Comparison of ENCODE assay signal across 8 cellular contexts in the genomic region with DNA sequence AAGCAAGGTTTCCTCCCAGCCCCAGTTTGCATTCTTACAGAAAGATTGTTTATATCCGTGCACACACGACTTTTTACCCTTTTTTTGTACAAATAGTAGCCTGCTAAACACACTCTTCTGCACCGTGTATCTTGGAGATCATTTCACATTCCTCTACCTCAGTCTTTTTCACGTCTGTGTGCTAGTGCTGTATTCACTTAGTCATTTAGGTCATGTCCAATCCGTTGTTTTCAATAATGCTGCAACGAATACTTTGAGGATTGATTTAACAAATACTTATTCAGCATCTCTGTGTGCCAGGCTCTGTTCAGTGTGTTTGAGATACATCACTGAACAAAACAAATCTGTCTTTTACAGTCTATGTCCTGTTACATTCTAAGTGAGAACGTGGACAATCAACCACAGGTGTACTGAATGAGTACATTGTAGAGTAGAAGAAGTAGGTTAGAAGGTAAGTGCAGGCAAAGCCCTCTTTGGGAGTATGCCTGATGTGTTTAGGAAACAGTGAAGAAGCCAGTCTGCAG. TPM values are rescaled to one million over a fixed set of nuclear protein-coding genes. Genes with fewer than 3 reads are reported as not detected.
DNase-seq lines count a peak whose midpoint lies in the region; ATAC-seq, FAIRE-seq and TF ChIP-seq lines count a peak whose summit lies in the region.

No MANE protein-coding gene starts in this region.

- TF ChIP-seq CTCF in heart left ventricle (IDR thresholded peaks at IDR 0.05): no peak
- no peak for TF ChIP-seq CTCF in K562 (IDR thresholded peaks at IDR 0.05 in 2 of 3, conservative IDR thresholded peaks at IDR 0.05 in 1 of 3; ENCODE audit: insufficient read depth in 2 of 3, low read depth in 1 of 3, low read length in 3 of 3)
- TF ChIP-seq CTCF in uterus (IDR thresholded peaks at IDR 0.05): no peak

- H3K27ac ChIP-seq in heart left ventricle (peak overlapping the region in 9 of 12 donors; percentile 77 to 89 (median 84)), K562 (ENCODE audit: extremely low read depth, low read depth, low read length) (no peak overlapping the region), uterus (peak overlapping the region; percentile 82 to 85)

- H3K27me3 ChIP-seq in heart left ventricle (no peaks in the 10 kb centered on the region), K562 (ENCODE audit: control insufficient read depth in 2 of 2, insufficient read depth in 2 of 2, low read length in 2 of 2) (no peaks in the 10 kb centered on the region), uterus (no peaks in the 10 kb centered on the region)

- intact Hi-C loops in heart left ventricle (cut with DNase I): loop anchor here in 6 of 10 donors (2.0 to 10.0 kb wide), 7 partner anchors 43 to 146 kb away; a partner anchor contains a TSS
- intact Hi-C loops in cardiac septum (cut with DNase I): loop anchor here (5.0 kb wide), 2 partner anchors 63 to 228 kb away; a partner anchor contains a TSS
- intact Hi-C loops in K562 (cut with micrococcal nuclease): no loop called here
- intact Hi-C loops in uterus (cut with DNase I; ENCODE audit: low total_unique reads): no loop called here

- H3K36me3 Mint-ChIP-seq in memory B cell: peaks cover 4% of the 10 kb centered on the region

- H3K36me3 ChIP-seq in heart left ventricle: peaks cover 0 to 26% (median 13%) of the 10 kb centered on the region in 9 donors
- H3K36me3 ChIP-seq in K562 (ENCODE audit: control insufficient read depth, insufficient read depth, low read length): peaks cover 10% of the 10 kb centered on the region; the same call in 1 of the 3 replicates
- H3K36me3 ChIP-seq in uterus: no peaks in the 10 kb centered on the region

- no TSS peak for BruUV-seq in K562 (replicated peaks; lab: Mats Ljungman, UMichigan)

- no peak for TF ChIP-seq EP300 in K562 (IDR thresholded peaks at IDR 0.05; ENCODE audit: low read length)

- H3K4me1 ChIP-seq in heart left ventricle (peaks cover 0 to 26% (median 16%) of the 10 kb centered on the region in 12 donors), K562 (replicated peaks in 1 of 2; ENCODE audit: control insufficient read depth in 2 of 2, insufficient read depth in 2 of 2, low read length in 2 of 2) (peaks cover 6 to 23% of the 10 kb centered on the region in 2 experiments; a peak in 2 of 5 replicates), uterus (peaks cover 0 to 16% of the 10 kb centered on the region in 2 donors)

- in situ Hi-C loops in K562 (cut with MboI): no loop called here

- no peaks in the 10 kb centered on the region for H3K27me3 Mint-ChIP-seq in memory B cell

- ATAC-seq in heart left ventricle: no peak
- ATAC-seq in K562: no peak
- ATAC-seq in memory B cell (ENCODE audit: low read depth): no peak
- no peak for ATAC-seq in HG03565 (IDR thresholded peaks at IDR 0.05; ENCODE audit: unreplicated experiment)

- peak overlapping the region; percentile 91 for H2AFZ ChIP-seq in K562 (ENCODE audit: low read depth, low read length)

- peaks cover 9% of the 10 kb centered on the region; the same call in 2 of the 3 replicates for H3K79me2 ChIP-seq in K562 (ENCODE audit: control insufficient read depth, insufficient read depth, low read length)

- TF ChIP-seq RAD21 in K562 (CRISPR knock-in tag; conservative IDR thresholded peaks at IDR 0.05 in 1 of 2, IDR thresholded peaks at IDR 0.05 in 1 of 2): no peak

- peaks cover 25% of the 10 kb centered on the region for H3K4me1 Mint-ChIP-seq in memory B cell

- peak overlapping the region; percentile 65 to 98; a peak in 3 of 4 replicates for H3K9ac ChIP-seq in K562 (ENCODE audit: insufficient read depth in 1 of 2, low read depth in 2 of 2, low read length in 2 of 2)

- H3K27ac Mint-ChIP-seq in memory B cell: peak overlapping the region; percentile 82

- H3K4me3 ChIP-seq in heart left ventricle: peak overlapping the region; percentile 52 to 88 (median 76)
- H3K4me3 ChIP-seq in K562: peak overlapping the region; percentile 52
- peak overlapping the region; percentile 72 to 85 for H3K4me3 ChIP-seq in uterus

- DNase-seq in heart left ventricle (no peak), cardiac septum (ENCODE audit: low spot score) (no peak), K562 (ENCODE audit: extremely low read depth in 1 of 4, low spot score in 3 of 4) (no peak), memory B cell (ENCODE audit: low spot score in 2 of 2) (no peak), uterus (no peak), AG08396 (ENCODE audit: low spot score) (no peak), NCI-H1436 treated with DMSO at 0.1 percent for 48 hours (lab: John Stamatoyannopoulos, UW) (no peak)

- H4K20me1 ChIP-seq in K562 (replicated peaks; ENCODE audit: control insufficient read depth, insufficient read depth, low read length): 0 out of 2 replicates have a peak, but pooled peaks cover 3% of the 10 kb centered on the region

- POLR2A ChIA-PET in K562 (lab: Yijun Ruan, JAX): interaction anchor here (1.0 kb wide), 1 partner anchor 17 kb away, joined by 3 read pairs; no protein-coding TSS in a partner anchor

- CTCF ChIA-PET in K562 (lab: Yijun Ruan, JAX; ENCODE audit: low intra/inter-chr PET ratio): no interaction called here

- peak overlapping the region; percentile 87 for H3K4me2 ChIP-seq in K562 (ENCODE audit: insufficient read depth, low read length)

- FAIRE-seq in K562 (lab: Jason Lieb, UNC): no peak

- TF ChIP-seq POLR2A in heart left ventricle (IDR thresholded peaks at IDR 0.05): no peak
- no peak for TF ChIP-seq POLR2A in K562 (conservative IDR thresholded peaks at IDR 0.05)
- TF ChIP-seq POLR2A in uterus (IDR thresholded peaks at IDR 0.05): no peak

- H3K9me3 Mint-ChIP-seq in memory B cell: no peaks in the 10 kb centered on the region

- H3K9me3 ChIP-seq in heart left ventricle: no peaks in the 10 kb centered on the region
- no peaks in the 10 kb centered on the region for H3K9me3 ChIP-seq in K562 (replicated peaks; ENCODE audit: control insufficient read depth, insufficient read depth, low read depth, low read length)
- H3K9me3 ChIP-seq in uterus: no peaks in the 10 kb centered on the region

- 15 to 18% (median 17%) methylated on average over 7 of the region's 7 CpGs for WGBS in heart left ventricle, 4 donors
- 3% methylated on average over 7 of the region's 7 CpGs for WGBS in K562 (ENCODE audit: insufficient coverage, low coverage, missing lambda C conversion rate)

- no peaks in the 10 kb centered on the region for H3K9me1 ChIP-seq in K562 (ENCODE audit: control insufficient read depth, insufficient read depth, low read length)

- peak overlapping the region; percentile 98 for H3K4me3 Mint-ChIP-seq in memory B cell

RNA-seq across cellular contexts. Expression of a gene that starts 0.9 kb away (rescaled TPM):
- total RNA-seq in heart left ventricle (10 to 100 TPM in 6 of 9 donors, 1 to 10 TPM in 3; 5.4 to 17.9 (median 11.8) TPM), cardiac septum (16.3 TPM), K562 (2014; rRNA removed) (6.1 and 11.3 TPM in 2 replicates), K562 (2014; rRNA removed; fragmentation: Illumina TruSeq; extraction: Trizol) (3.2 and 3.8 TPM in 2 replicates), K562 (2015; rRNA removed; fragmentation: Illumina TruSeq; extraction: Trizol) (4.3 and 5.3 TPM in 2 replicates), K562 (2021) (12.2 and 13.1 TPM in 2 replicates), uterus (10 to 100 TPM in 2 of 4 donors, 1 to 10 TPM in 1, under 1 TPM in 1; 0.59 to 27.2 (median 9.8) TPM)
- polyA plus RNA-seq in heart left ventricle (10 to 100 TPM in 1 of 2 donors, 1 to 10 TPM in 1; 7.3 to 20.6 TPM), K562 (2011; rRNA removed) (7.9 and 8.8 TPM in 2 replicates), K562 (2014; fragmentation: Illumina TruSeq; extraction: Trizol) (6.8 and 9.4 TPM in 2 replicates), K562 (2014; fragmentation: Nextera tagmentation; extraction: Ambion mirVana) (1 to 10 TPM; 1.2 to 2.9 TPM), K562 (2014; rRNA removed) (9.7 and 13.9 TPM in 2 replicates)
- 7.0 and 13.8 TPM in 2 replicates for total RNA-seq in K562 (2011; cell fraction: chromatin; rRNA removed; ENCODE audit: low replicate concordance)
- total RNA-seq in K562 (2011; cell fraction: nucleolus; rRNA removed): 7.2 and 8.5 TPM in 2 replicates
- 12.6 and 15.4 TPM in 2 replicates for total RNA-seq in K562 (2011; cell fraction: nucleoplasm; rRNA removed)
- 8.0 and 19.6 TPM in 2 replicates for polyA plus RNA-seq in K562 (2011; cell fraction: cytosol; rRNA removed)
- polyA plus RNA-seq in K562 (2011; cell fraction: nucleus; rRNA removed): 18.0 and 36.7 TPM in 2 replicates
- polyA plus RNA-seq in K562 (2012): 7.7 and 16.3 TPM in 2 replicates
- 0.60 and 3.0 TPM in 2 replicates for polyA minus RNA-seq in K562 (2011; rRNA and poly(A)+ RNA removed)
- polyA minus RNA-seq in K562 (2011; cell fraction: cytosol; rRNA and poly(A)+ RNA removed): 4.1 and 4.4 TPM in 2 replicates
- polyA minus RNA-seq in K562 (2011; cell fraction: nucleus; rRNA and poly(A)+ RNA removed): 4.0 and 4.7 TPM in 2 replicates

RNA-seq across cellular contexts. Expression of a gene that starts 9.8 kb away (rescaled TPM):
- total RNA-seq in heart left ventricle (1 to 10 TPM in 7 of 9 donors, under 1 TPM in 2; 0.38 to 6.0 (median 2.8) TPM), cardiac septum (3.4 TPM), K562 (2014; rRNA removed) (3.9 TPM in 2 replicates), K562 (2014; rRNA removed; fragmentation: Illumina TruSeq; extraction: Trizol) (0.89 and 2.1 TPM in 2 replicates), K562 (2015; rRNA removed; fragmentation: Illumina TruSeq; extraction: Trizol) (1.3 and 1.4 TPM in 2 replicates), K562 (2021) (2.8 and 5.2 TPM in 2 replicates), uterus (10 to 100 TPM in 1 of 4 donors, 1 to 10 TPM in 3; 3.5 to 91.2 (median 7.1) TPM)
- polyA plus RNA-seq in heart left ventricle (1 to 10 TPM; 1.4 to 4.1 TPM), K562 (2011; rRNA removed) (4.3 and 7.0 TPM in 2 replicates), K562 (2014; fragmentation: Illumina TruSeq; extraction: Trizol) (2.7 and 2.8 TPM in 2 replicates), K562 (2014; fragmentation: Nextera tagmentation; extraction: Ambion mirVana) (under 1 TPM; 0.07 to 0.25 TPM), K562 (2014; rRNA removed) (5.6 and 6.1 TPM in 2 replicates)
- 22.3 and 55.4 TPM in 2 replicates for total RNA-seq in K562 (2011; cell fraction: chromatin; rRNA removed; ENCODE audit: low replicate concordance)
- 26.3 and 28.8 TPM in 2 replicates for total RNA-seq in K562 (2011; cell fraction: nucleolus; rRNA removed)
- total RNA-seq in K562 (2011; cell fraction: nucleoplasm; rRNA removed): 13.2 and 21.9 TPM in 2 replicates
- polyA plus RNA-seq in K562 (2011; cell fraction: cytosol; rRNA removed): 3.1 and 4.8 TPM in 2 replicates
- 48.4 and 61.4 TPM in 2 replicates for polyA plus RNA-seq in K562 (2011; cell fraction: nucleus; rRNA removed)
- polyA plus RNA-seq in K562 (2012): 2.4 and 8.6 TPM in 2 replicates
- polyA minus RNA-seq in K562 (2011; rRNA and poly(A)+ RNA removed): 0.74 and 1.2 TPM in 2 replicates
- polyA minus RNA-seq in K562 (2011; cell fraction: cytosol; rRNA and poly(A)+ RNA removed): 1.1 and 1.5 TPM in 2 replicates
- 6.6 and 6.7 TPM in 2 replicates for polyA minus RNA-seq in K562 (2011; cell fraction: nucleus; rRNA and poly(A)+ RNA removed)

RNA-seq across cellular contexts. Expression of a gene that starts 54.5 kb away (rescaled TPM):
- 10 to 100 TPM; 12.0 to 20.5 (median 14.8) TPM for total RNA-seq in heart left ventricle
- polyA plus RNA-seq in heart left ventricle: 10 to 100 TPM in 1 of 2 donors, 1 to 10 TPM in 1; 6.3 to 17.0 TPM
- total RNA-seq in cardiac septum: 15.6 TPM
- 65.0 and 134 TPM in 2 replicates for total RNA-seq in K562 (2011; cell fraction: chromatin; rRNA removed; ENCODE audit: low replicate concordance)
- total RNA-seq in K562 (2011; cell fraction: nucleolus; rRNA removed): 51.1 and 51.4 TPM in 2 replicates
- 45.8 and 52.1 TPM in 2 replicates for total RNA-seq in K562 (2011; cell fraction: nucleoplasm; rRNA removed)
- 4.1 and 5.3 TPM in 2 replicates for total RNA-seq in K562 (2014; rRNA removed)
- 4.5 and 4.6 TPM in 2 replicates for total RNA-seq in K562 (2014; rRNA removed; fragmentation: Illumina TruSeq; extraction: Trizol)
- total RNA-seq in K562 (2015; rRNA removed; fragmentation: Illumina TruSeq; extraction: Trizol): 5.7 and 5.8 TPM in 2 replicates
- total RNA-seq in K562 (2021): 9.5 and 9.6 TPM in 2 replicates
- polyA plus RNA-seq in K562 (2011; rRNA removed): 3.4 and 4.4 TPM in 2 replicates
- 2.2 and 3.6 TPM in 2 replicates for polyA plus RNA-seq in K562 (2011; cell fraction: cytosol; rRNA removed)
- 24.5 and 27.3 TPM in 2 replicates for polyA plus RNA-seq in K562 (2011; cell fraction: nucleus; rRNA removed)
- 5.8 and 7.2 TPM in 2 replicates for polyA plus RNA-seq in K562 (2012)
- 4.8 and 5.4 TPM in 2 replicates for polyA plus RNA-seq in K562 (2014; fragmentation: Illumina TruSeq; extraction: Trizol)
- polyA plus RNA-seq in K562 (2014; fragmentation: Nextera tagmentation; extraction: Ambion mirVana): under 1 TPM; 0.15 to 0.28 TPM
- polyA plus RNA-seq in K562 (2014; rRNA removed): 5.2 and 7.1 TPM in 2 replicates
- 7.0 and 9.2 TPM in 2 replicates for polyA minus RNA-seq in K562 (2011; rRNA and poly(A)+ RNA removed)
- polyA minus RNA-seq in K562 (2011; cell fraction: cytosol; rRNA and poly(A)+ RNA removed): 2.7 and 5.9 TPM in 2 replicates
- 22.8 and 29.4 TPM in 2 replicates for polyA minus RNA-seq in K562 (2011; cell fraction: nucleus; rRNA and poly(A)+ RNA removed)
- total RNA-seq in uterus: 10 to 100 TPM in 3 of 4 donors, 1 to 10 TPM in 1; 5.9 to 56.2 (median 23.5) TPM

Comparison
In these comparisons a context has a peak if more than half of its experiments do, and no peak if none do; other contexts are left out.
1. intact Hi-C loops: an anchor here in heart left ventricle (2.0 to 10.0 kb wide) and cardiac septum (5.0 kb wide); none called in K562 and uterus.